ENCODE assay signal across 9 cellular contexts in genomic region chr4:89298160-89298559, GRCh38. TPM values are rescaled to one million over a fixed set of nuclear protein-coding genes. Genes with fewer than 3 reads are reported as not detected.
DNase-seq lines count a peak whose midpoint lies in the region; ATAC-seq, FAIRE-seq and TF ChIP-seq lines count a peak whose summit lies in the region.
"Had no signal": no experiment of that assay in that cellular context is flagged by ENCODE, and none has a peak within 500 bp of the region (broad histone marks: within the 10 kb centered on the region; RNA-seq: fewer than 3 reads in every experiment).

No MANE protein-coding gene starts in this region.

- H3K9me3 ChIP-seq in transverse colon, result no peaks in the 10 kb centered on the region

- H3K27ac ChIP-seq in transverse colon, result peak overlapping the region; percentile 81 to 88 (median 85)

- ATAC-seq in Right ventricle myocardium superior (ENCODE audit: poor library complexity), result peak; percentile 50

- peak overlapping the region in 1 of 4 donors; percentile 39 for H3K4me3 ChIP-seq in transverse colon
- no peak overlapping the region for H3K4me3 ChIP-seq in lower leg skin (ENCODE audit: low read depth, poor library complexity, severe bottlenecking)

- H3K4me1 ChIP-seq in transverse colon, result peaks cover 0 to 91% (median 55%) of the 10 kb centered on the region in 4 donors

- FAIRE-seq in GM12891 (lab: Jason Lieb, UNC), result no peak
- no peak for FAIRE-seq in HTR-8/SVneo (lab: Jason Lieb, UNC)

- in situ Hi-C loops in transverse colon (cut with MboI; ENCODE audit: low pct_ligation_motif_present in 1 of 4, low pct_unique_long_range_greater_than_20kb in 1 of 4, low sequenced_read_pairs in 3 of 4), result no loop called here

- intact Hi-C loops in Right ventricle myocardium superior (cut with DNase I) (no loop called here), transverse colon (cut with DNase I; ENCODE audit: low total_unique reads) (no loop called here), lower leg skin (cut with DNase I; ENCODE audit: low total_unique reads) (no loop called here)

- H3K36me3 ChIP-seq in transverse colon, result no peaks in the 10 kb centered on the region

- TF ChIP-seq POLR2A in transverse colon (IDR thresholded peaks at IDR 0.05) (peak; percentile 12), GM12891 (IDR thresholded peaks at IDR 0.05; ENCODE audit: low read depth, low read length) (no peak), lower leg skin (IDR thresholded peaks at IDR 0.05) (no peak)

- TF ChIP-seq CTCF in transverse colon (IDR thresholded peaks at IDR 0.05), result no peak
- no peak for TF ChIP-seq CTCF in lower leg skin (IDR thresholded peaks at IDR 0.05)

- 24 to 27% methylated on average over 2 of the region's 2 CpGs for WGBS in transverse colon (ENCODE audit: low coverage in 1 of 2), 2 donors
- WGBS in lower leg skin, 2 donors, result 38 to 66% methylated on average over 2 of the region's 2 CpGs

- DNase-seq in activated naive CD4-positive, alpha-beta T cell treated with Interleukin-2 at 50 U/mL for 16 hours, result peak; percentile 41
- no peak for DNase-seq in activated naive CD4-positive, alpha-beta T cell treated with anti-CD3 and anti-CD28 coated beads, Interleukin-2, amount 50 U/mL, for 16 hours
- DNase-seq in NCI-H2029 (lab: John Stamatoyannopoulos, UW) (peak; percentile 24), Right ventricle myocardium superior (no peak), transverse colon (peak; percentile 66), GM12891 (ENCODE audit: insufficient read length, low spot score) (no peak), HTR-8/SVneo (ENCODE audit: insufficient read length, low spot score) (no peak), lower leg skin (ENCODE audit: low spot score in 2 of 2) (no peak)
- DNase-seq: DMS153 had no signal

- no peaks in the 10 kb centered on the region for H3K27me3 ChIP-seq in transverse colon

- no peak for TF ChIP-seq EP300 in transverse colon (IDR thresholded peaks at IDR 0.05; ENCODE audit: low read depth)

TF ChIP-seq in GM12891, 5 proteins besides CTCF, POLR2A, EP300 and RAD21:
- TF ChIP-seq SPI1 (IDR thresholded peaks at IDR 0.05; ENCODE audit: low read depth, low read length) (no peak), POU2F2 (IDR thresholded peaks at IDR 0.05; ENCODE audit: low read depth, low read length) (no peak), TAF1 (IDR thresholded peaks at IDR 0.05; ENCODE audit: low read depth, low read length) (no peak), PAX5 (IDR thresholded peaks at IDR 0.05; ENCODE audit: insufficient read depth, low read length, severe bottlenecking) (no peak), POLR2AphosphoS5 (IDR thresholded peaks at IDR 0.05; ENCODE audit: low read depth, low read length) (no peak)

RNA-seq across cellular contexts. Expression of gene GPRIN3, which starts 9.4 kb away (rescaled TPM):
- total RNA-seq in Right ventricle myocardium superior (6.2 TPM), transverse colon (10 to 100 TPM; 10.1 to 21.4 (median 12.8) TPM), lower leg skin (1 to 10 TPM; 1.5 to 3.3 (median 1.8) TPM)
- under 0.01 TPM for polyA plus RNA-seq in GM12891 (2012; ENCODE audit: low read depth, missing spikeins)

Comparison
In these comparisons a context has a peak if more than half of its experiments do, and no peak if none do; other contexts are left out.
1. DNase-seq: peak in activated naive CD4-positive, alpha-beta T cell treated with Interleukin-2 at 50 U/mL for 16 hours (single experiment), NCI-H2029 (single experiment) and transverse colon (single experiment); none in activated naive CD4-positive, alpha-beta T cell treated with anti-CD3 and anti-CD28 coated beads, Interleukin-2, amount 50 U/mL, for 16 hours (single experiment), Right ventricle myocardium superior (single experiment), GM12891 (single experiment), HTR-8/SVneo (single experiment) and lower leg skin (0 of 2).